In genomic region chr5:57316798-57317327, GRCh38 we compare ENCODE assay signal across 11 cellular contexts.
DNase-seq lines count a peak whose midpoint lies in the region; ATAC-seq and TF ChIP-seq lines count a peak whose summit lies in the region.
"Had no signal": no experiment of that assay in that cellular context is flagged by ENCODE, and none has a peak within 500 bp of the region (broad histone marks: within the 10 kb centered on the region; RNA-seq: fewer than 3 reads in every experiment).

No MANE protein-coding gene starts in this region.

- H3K27me3 Mint-ChIP-seq in endodermal cell (ENCODE audit: insufficient read depth) = no peaks in the 10 kb centered on the region

- peak; percentile 56 to 60 for ATAC-seq in lower lobe of right lung
- no peak for ATAC-seq in GM19467 (IDR thresholded peaks at IDR 0.05; ENCODE audit: unreplicated experiment)
- ATAC-seq in HG03354 (IDR thresholded peaks at IDR 0.05; ENCODE audit: poor library complexity, severe bottlenecking, unreplicated experiment) = no peak

- H3K27ac ChIP-seq in adrenal gland (peak overlapping the region in 2 of 5 donors; percentile 52 to 67), lower lobe of right lung (no peak overlapping the region), endodermal cell (ENCODE audit: low read depth, low read length) (no peak overlapping the region)
- H3K27ac ChIP-seq: ovary had no signal

- WGBS in adrenal gland, 4 donors = 35 to 47% (median 37%) methylated on average over 3 of the region's 3 CpGs
- whole genome bisulfite sequencing in endodermal cell (ENCODE audit: insufficient coverage in 1 of 2, insufficient read length in 1 of 2), 2 experiments = 94% methylated on average over 3 of the region's 3 CpGs; no CpG with 5 or more reads in 1 of the 2 experiments

- no peaks in the 10 kb centered on the region for H3K9me3 Mint-ChIP-seq in endodermal cell
- H3K9me3 Mint-ChIP-seq: activated T-cell treated with anti-CD3 and anti-CD28 coated beads, Interleukin-2, amount 50 U/mL, for 24 hours had no signal

- no peaks in the 10 kb centered on the region for H3K9me3 ChIP-seq in adrenal gland (replicated peaks in 1 of 3)
- H3K9me3 ChIP-seq in lower lobe of right lung = no peaks in the 10 kb centered on the region
- H3K9me3 ChIP-seq in BE2C = no peaks in the 10 kb centered on the region
- H3K9me3 ChIP-seq in endodermal cell (ENCODE audit: control insufficient read depth, low read length) = no peaks in the 10 kb centered on the region
- H3K9me3 ChIP-seq: ovary had no signal

- TF ChIP-seq CTCF in HFF-Myc (IDR thresholded peaks at IDR 0.05; ENCODE audit: low read depth, low read length, missing control alignments) (no peak), adrenal gland (IDR thresholded peaks at IDR 0.05) (no peak), lower lobe of right lung (IDR thresholded peaks at IDR 0.05) (no peak), BE2C (IDR thresholded peaks at IDR 0.05; ENCODE audit: low read depth, low read length) (no peak), endodermal cell (conservative IDR thresholded peaks at IDR 0.05) (no peak)

- H3K27me3 ChIP-seq in adrenal gland = no peaks in the 10 kb centered on the region
- H3K27me3 ChIP-seq in lower lobe of right lung (ENCODE audit: low read depth) = no peaks in the 10 kb centered on the region
- H3K27me3 ChIP-seq in BE2C = no peaks in the 10 kb centered on the region
- H3K27me3 ChIP-seq in endodermal cell (ENCODE audit: control insufficient read depth, insufficient read depth, low read length, poor library complexity, severe bottlenecking) = no peaks in the 10 kb centered on the region
- H3K27me3 ChIP-seq: ovary had no signal

- H3K36me3 ChIP-seq in adrenal gland (replicated peaks in 1 of 2) (no peaks in the 10 kb centered on the region), lower lobe of right lung (no peaks in the 10 kb centered on the region), BE2C (no peaks in the 10 kb centered on the region), endodermal cell (ENCODE audit: control insufficient read depth, insufficient read depth, low read length) (no peaks in the 10 kb centered on the region)
- H3K36me3 ChIP-seq: ovary had no signal

- peaks cover 0 to 8% of the 10 kb centered on the region in 2 donors for H3K4me1 ChIP-seq in adrenal gland (replicated peaks in 1 of 2)
- peaks cover 4% of the 10 kb centered on the region for H3K4me1 ChIP-seq in lower lobe of right lung
- no peaks in the 10 kb centered on the region for H3K4me1 ChIP-seq in BE2C
- H3K4me1 ChIP-seq in endodermal cell (ENCODE audit: control insufficient read depth, insufficient read depth, low read length) = no peaks in the 10 kb centered on the region

- H3K4me3 ChIP-seq in HFF-Myc (replicated peaks; ENCODE audit: low read depth, low read length) = no peak overlapping the region
- no peak overlapping the region for H3K4me3 ChIP-seq in adrenal gland
- no peak overlapping the region for H3K4me3 ChIP-seq in lower lobe of right lung
- H3K4me3 ChIP-seq in BE2C (ENCODE audit: low read depth, low read length) = no peak overlapping the region
- no peak overlapping the region for H3K4me3 ChIP-seq in endodermal cell (ENCODE audit: low read length)
- H3K4me3 ChIP-seq: ovary had no signal

- intact Hi-C loops in adrenal gland (cut with DNase I) = no loop called here
- intact Hi-C loops in lower lobe of right lung (cut with DNase I) = no loop called here

- H3K27ac Mint-ChIP-seq in endodermal cell = no peak overlapping the region
- H3K27ac Mint-ChIP-seq: activated T-cell treated with anti-CD3 and anti-CD28 coated beads, Interleukin-2, amount 50 U/mL, for 24 hours had no signal

- DNase-seq in AG08396 (ENCODE audit: low spot score) (peak; percentile 82), HFF-Myc (ENCODE audit: extremely low read depth, low read depth) (peak; percentile 87), adrenal gland (peak; percentile 20 to 70 (median 45)), lower lobe of right lung (no peak), BE2C (no peak), endodermal cell (no peak)
- DNase-seq: activated T-cell treated with anti-CD3 and anti-CD28 coated beads, Interleukin-2, amount 50 U/mL, for 24 hours; KG1 had no signal

- H3K4me1 Mint-ChIP-seq in endodermal cell = peaks cover 2% of the 10 kb centered on the region

- H3K4me3 Mint-ChIP-seq in endodermal cell = no peak overlapping the region
- H3K4me3 Mint-ChIP-seq: activated T-cell treated with anti-CD3 and anti-CD28 coated beads, Interleukin-2, amount 50 U/mL, for 24 hours had no signal

- no peak for TF ChIP-seq POLR2A in adrenal gland (IDR thresholded peaks at IDR 0.05)

- H3K36me3 Mint-ChIP-seq in endodermal cell (ENCODE audit: low read depth) = no peaks in the 10 kb centered on the region

- H3K9ac ChIP-seq in endodermal cell (ENCODE audit: extremely low read depth, low read length, poor library complexity, severe bottlenecking) = no peak overlapping the region

Comparison
In these comparisons a context has a peak if more than half of its experiments do, and no peak if none do; other contexts are left out.
1. DNase-seq: peak in AG08396 (single experiment), HFF-Myc (single experiment) and adrenal gland (7 of 7); none in lower lobe of right lung (single experiment), BE2C (single experiment) and endodermal cell (single experiment).
2. ATAC-seq: peak in lower lobe of right lung (2 of 2); none in GM19467 (single experiment) and HG03354 (single experiment).